17 cellular contexts compared by ENCODE assay signal in genomic region chr12:109928058-109928656, GRCh38. TPM values are rescaled to one million over a fixed set of nuclear protein-coding genes. Genes with fewer than 3 reads are reported as not detected.
DNase-seq lines count a peak whose midpoint lies in the region; ATAC-seq, FAIRE-seq and TF ChIP-seq lines count a peak whose summit lies in the region.
"Had no signal": no experiment of that assay in that cellular context is flagged by ENCODE, and none has a peak within 500 bp of the region (broad histone marks: within the 10 kb centered on the region; RNA-seq: fewer than 3 reads in every experiment).

No MANE protein-coding gene starts in this region.

- no peak overlapping the region for H3K4me3 Mint-ChIP-seq in activated T-helper 17 cell treated with anti-CD3 and anti-CD28 coated beads, Interleukin-2, amount 50 U/mL, for 72 hours
- H3K4me3 Mint-ChIP-seq: CD4-positive, alpha-beta T cell; H9; HFFc6; IgD-negative memory B cell had no signal

- 91% methylated on average over 6 of the region's 12 CpGs for WGBS in HepG2 (ENCODE audit: low lambda C conversion rate)
- 68% methylated on average over 6 of the region's 12 CpGs for whole genome bisulfite sequencing in right lobe of liver (ENCODE audit: insufficient coverage, low coverage, low lambda C conversion rate, missing lambda C conversion rate)

- no peaks in the 10 kb centered on the region for H4K20me1 ChIP-seq in HepG2 (ENCODE audit: insufficient read depth, low read length)

- H3K27me3 Mint-ChIP-seq in activated T-helper 17 cell treated with anti-CD3 and anti-CD28 coated beads, Interleukin-2, amount 50 U/mL, for 72 hours, result no peaks in the 10 kb centered on the region
- H3K27me3 Mint-ChIP-seq: CD4-positive, alpha-beta T cell; IgD-negative memory B cell had no signal

- no peaks in the 10 kb centered on the region for H3K27me3 ChIP-seq in HepG2 (ENCODE audit: control insufficient read depth in 1 of 2, insufficient read depth in 2 of 2, low read length in 2 of 2)
- H3K27me3 ChIP-seq in right lobe of liver, result no peaks in the 10 kb centered on the region
- no peaks in the 10 kb centered on the region for H3K27me3 ChIP-seq in uterus
- H3K27me3 ChIP-seq: BE2C had no signal

- in situ Hi-C loops in HepG2 (cut with HindIII; ENCODE audit: extremely low pct_ligation_motif_present, low pct_unique_long_range_greater_than_20kb), result no loop called here

- H3K4me2 ChIP-seq in HepG2 (ENCODE audit: low read depth, low read length), result no peak overlapping the region
- H3K4me2 ChIP-seq: PC-9 had no signal

- H3K4me3 ChIP-seq in HepG2 (replicated peaks in 1 of 3; ENCODE audit: insufficient read depth in 1 of 3, low read depth in 2 of 3, low read length in 3 of 3), result no peak overlapping the region
- no peak overlapping the region for H3K4me3 ChIP-seq in right lobe of liver
- H3K4me3 ChIP-seq in uterus, result no peak overlapping the region
- H3K4me3 ChIP-seq: GM23248, PC-9 had no signal

- H3K36me3 ChIP-seq in HepG2 (replicated peaks in 1 of 2; ENCODE audit: control insufficient read depth in 1 of 2, insufficient read depth in 2 of 2, low read length in 2 of 2) (peaks cover 6 to 19% of the 10 kb centered on the region in 2 experiments; a peak in 4 of 5 replicates), right lobe of liver (peaks cover 8 to 30% (median 17%) of the 10 kb centered on the region in 4 donors), uterus (no peaks in the 10 kb centered on the region)

- no TSS peak for BruUV-seq in HepG2 (replicated peaks; lab: Mats Ljungman, UMichigan)

- no peak for TF ChIP-seq RAD21 in HepG2 (CRISPR knock-in tag; IDR thresholded peaks at IDR 0.05)

- intact Hi-C loops in HepG2 (cut with micrococcal nuclease; ENCODE audit: unreplicated experiment), result loop anchor here (5.0 kb wide), 1 partner anchor 76 kb away; no protein-coding TSS in a partner anchor
- intact Hi-C loops in right lobe of liver (cut with DNase I), result no loop called here
- intact Hi-C loops in posterior vena cava (cut with DNase I), result no loop called here
- intact Hi-C loops in uterus (cut with DNase I; ENCODE audit: low total_unique reads), result no loop called here

- H3K27ac ChIP-seq in HepG2 (ENCODE audit: extremely low read length, insufficient read depth, low read length), result no peak overlapping the region
- no peak overlapping the region for H3K27ac ChIP-seq in right lobe of liver
- no peak overlapping the region for H3K27ac ChIP-seq in uterus
- H3K27ac ChIP-seq: GM23248, PC-9 had no signal

- no peak overlapping the region for H2AFZ ChIP-seq in HepG2 (ENCODE audit: low read length)
- H2AFZ ChIP-seq: GM23248, PC-9 had no signal

- H3K79me2 ChIP-seq in HepG2 (ENCODE audit: insufficient read depth, low read length), result no peaks in the 10 kb centered on the region

- CTCF ChIA-PET in HepG2 (lab: Yijun Ruan, JAX; ENCODE audit: low intra/inter-chr PET ratio, low total read pairs), result interaction anchor here (0.9 to 2.3 kb wide), 2 partner anchors 10 to 75 kb away, joined by 3 to 10 read pairs; no protein-coding TSS in a partner anchor

- TF ChIP-seq POLR2A in HepG2 (IDR thresholded peaks at IDR 0.05; ENCODE audit: insufficient read depth in 1 of 2, low read depth in 2 of 2, low read length in 2 of 2) (no peak), right lobe of liver (IDR thresholded peaks at IDR 0.05) (no peak), uterus (IDR thresholded peaks at IDR 0.05) (no peak), GM18505 (IDR thresholded peaks at IDR 0.05; ENCODE audit: borderline replicate concordance, extremely low read depth, insufficient read depth, insufficient read length) (no peak)

- no peak for FAIRE-seq in HepG2 (lab: Jason Lieb, UNC)

- H3K9me3 ChIP-seq in HepG2 (ENCODE audit: low read length) (no peaks in the 10 kb centered on the region), right lobe of liver (no peaks in the 10 kb centered on the region), uterus (no peaks in the 10 kb centered on the region)
- H3K9me3 ChIP-seq: BE2C had no signal

- peak overlapping the region; percentile 68 for H3K27ac Mint-ChIP-seq in activated T-helper 17 cell treated with anti-CD3 and anti-CD28 coated beads, Interleukin-2, amount 50 U/mL, for 72 hours
- H3K27ac Mint-ChIP-seq: CD4-positive, alpha-beta T cell had no signal

- ATAC-seq in HepG2 (no peak), right lobe of liver (no peak), GM18505 (IDR thresholded peaks at IDR 0.05; ENCODE audit: unreplicated experiment) (no peak), HG03135 (IDR thresholded peaks at IDR 0.05; ENCODE audit: unreplicated experiment) (no peak)
- ATAC-seq in activated T-helper 17 cell treated with anti-CD3 and anti-CD28 coated beads, Interleukin-2, amount 50 U/mL, for 72 hours (replicated peaks), result no peak

- no peak overlapping the region for H3K9ac ChIP-seq in HepG2 (ENCODE audit: insufficient read depth, low read depth, low read length)
- H3K9ac ChIP-seq: GM23248 had no signal

- TF ChIP-seq CTCF in HepG2 (CRISPR knock-in tag; IDR thresholded peaks at IDR 0.05) (no peak), right lobe of liver (IDR thresholded peaks at IDR 0.05) (no peak), uterus (IDR thresholded peaks at IDR 0.05) (no peak)

- H3K4me1 ChIP-seq in HepG2 (ENCODE audit: insufficient read depth, low read length) (peaks cover 25% of the 10 kb centered on the region), right lobe of liver (no peaks in the 10 kb centered on the region), uterus (no peaks in the 10 kb centered on the region)
- H3K4me1 ChIP-seq: BE2C had no signal

- POLR2A ChIA-PET in HepG2 (lab: Yijun Ruan, JAX), result no interaction called here

- peaks cover 52% of the 10 kb centered on the region for H3K36me3 Mint-ChIP-seq in activated T-helper 17 cell treated with anti-CD3 and anti-CD28 coated beads, Interleukin-2, amount 50 U/mL, for 72 hours (ENCODE audit: low read depth)

- H3K4me1 Mint-ChIP-seq in activated T-helper 17 cell treated with anti-CD3 and anti-CD28 coated beads, Interleukin-2, amount 50 U/mL, for 72 hours, result no peaks in the 10 kb centered on the region

- DNase-seq in HepG2 (ENCODE audit: low spot score) (no peak), right lobe of liver (no peak), posterior vena cava (ENCODE audit: low spot score) (peak; percentile 66), uterus (no peak)
- DNase-seq: NCI-H2029 treated with DMSO at 0.1 percent for 48 hours, NCI-H226, NCI-H748 treated with DMSO at 0.1 percent for 48 hours had no signal

- no peak for TF ChIP-seq EP300 in HepG2 (IDR thresholded peaks at IDR 0.05; ENCODE audit: low read depth in 2 of 2, low read length in 2 of 2)
- no peak for TF ChIP-seq EP300 in HepG2 (CRISPR knock-in tag; IDR thresholded peaks at IDR 0.05; ENCODE audit: borderline replicate concordance)

- no peaks in the 10 kb centered on the region for H3K9me3 Mint-ChIP-seq in activated T-helper 17 cell treated with anti-CD3 and anti-CD28 coated beads, Interleukin-2, amount 50 U/mL, for 72 hours
- H3K9me3 Mint-ChIP-seq: CD4-positive, alpha-beta T cell; H9; HFFc6; IgD-negative memory B cell had no signal

RNA-seq across cellular contexts. Expression of gene TCHP, which starts 28.1 kb away (rescaled TPM):
- total RNA-seq in HepG2 (2016; rRNA removed; fragmentation: Illumina TruSeq; extraction: Trizol), result 10.4 and 12.2 TPM in 2 replicates
- 2.5 and 2.6 TPM in 2 replicates for total RNA-seq in HepG2 (2016; cell fraction: cytosol; rRNA removed; fragmentation: Illumina TruSeq; extraction: Trizol; ENCODE audit: low read depth)
- 8.5 and 11.7 TPM in 2 replicates for total RNA-seq in HepG2 (2016; cell fraction: insoluble cytoplasmic fraction; rRNA removed; fragmentation: Illumina TruSeq; extraction: Trizol)
- total RNA-seq in HepG2 (2016; cell fraction: membrane; rRNA removed; fragmentation: Illumina TruSeq; extraction: Trizol), result 5.2 and 5.6 TPM in 2 replicates
- total RNA-seq in HepG2 (2016; cell fraction: nucleus; rRNA removed; fragmentation: Illumina TruSeq; extraction: Trizol), result 12.5 and 13.8 TPM in 2 replicates
- polyA plus RNA-seq in HepG2 (2011; rRNA removed), result 6.3 and 6.7 TPM in 2 replicates
- polyA plus RNA-seq in HepG2 (2011; cell fraction: cytosol; rRNA removed), result 4.3 and 5.7 TPM in 2 replicates
- polyA plus RNA-seq in HepG2 (2011; cell fraction: nucleus; rRNA removed), result 32.3 and 36.3 TPM in 2 replicates
- 7.6 and 9.7 TPM in 2 replicates for polyA plus RNA-seq in HepG2 (2012)
- polyA plus RNA-seq in HepG2 (2016; cell fraction: cytosol; fragmentation: Illumina TruSeq; extraction: Trizol; ENCODE audit: low read depth), result 1.2 and 1.4 TPM in 2 replicates
- polyA plus RNA-seq in HepG2 (2016; cell fraction: insoluble cytoplasmic fraction; fragmentation: Illumina TruSeq; extraction: Trizol; ENCODE audit: low read depth), result 11.8 and 12.5 TPM in 2 replicates
- 3.1 and 3.4 TPM in 2 replicates for polyA plus RNA-seq in HepG2 (2016; cell fraction: membrane; fragmentation: Illumina TruSeq; extraction: Trizol; ENCODE audit: low read depth)
- polyA plus RNA-seq in HepG2 (2016; cell fraction: nucleus; fragmentation: Illumina TruSeq; extraction: Trizol; ENCODE audit: insufficient read depth, low read depth), result 29.5 and 29.6 TPM in 2 replicates
- polyA minus RNA-seq in HepG2 (2011; rRNA and poly(A)+ RNA removed; ENCODE audit: low replicate concordance), result 5.0 and 14.9 TPM in 2 replicates
- polyA minus RNA-seq in HepG2 (2011; cell fraction: cytosol; rRNA and poly(A)+ RNA removed), result 1.4 and 1.7 TPM in 2 replicates
- polyA minus RNA-seq in HepG2 (2011; cell fraction: nucleus; rRNA and poly(A)+ RNA removed), result 11.3 and 11.8 TPM in 2 replicates
- 1 to 10 TPM; 4.9 to 8.8 (median 6.8) TPM for total RNA-seq in right lobe of liver
- 10 to 100 TPM in 1 of 2 donors, 1 to 10 TPM in 1; 9.8 to 20.2 TPM for total RNA-seq in activated T-helper 17 cell treated with anti-CD3 and anti-CD28 coated beads, Interleukin-2, amount 50 U/mL, for 72 hours
- total RNA-seq in posterior vena cava, result 10 to 100 TPM in 1 of 2 donors, 1 to 10 TPM in 1; 9.3 to 13.8 TPM
- total RNA-seq in uterus, result 10 to 100 TPM in 3 of 4 donors, 1 to 10 TPM in 1; 5.9 to 19.0 (median 12.8) TPM

RNA-seq across cellular contexts. Expression of gene GLTP, which starts 47.8 kb away (rescaled TPM):
- 12.9 and 13.0 TPM in 2 replicates for total RNA-seq in HepG2 (2016; rRNA removed; fragmentation: Illumina TruSeq; extraction: Trizol)
- total RNA-seq in HepG2 (2016; cell fraction: cytosol; rRNA removed; fragmentation: Illumina TruSeq; extraction: Trizol; ENCODE audit: low read depth), result 14.4 and 15.2 TPM in 2 replicates
- 12.4 and 12.7 TPM in 2 replicates for total RNA-seq in HepG2 (2016; cell fraction: insoluble cytoplasmic fraction; rRNA removed; fragmentation: Illumina TruSeq; extraction: Trizol)
- total RNA-seq in HepG2 (2016; cell fraction: membrane; rRNA removed; fragmentation: Illumina TruSeq; extraction: Trizol), result 34.8 and 35.0 TPM in 2 replicates
- total RNA-seq in HepG2 (2016; cell fraction: nucleus; rRNA removed; fragmentation: Illumina TruSeq; extraction: Trizol), result 4.4 and 5.2 TPM in 2 replicates
- polyA plus RNA-seq in HepG2 (2011; rRNA removed), result 10.7 and 11.5 TPM in 2 replicates
- 10.9 and 11.5 TPM in 2 replicates for polyA plus RNA-seq in HepG2 (2011; cell fraction: cytosol; rRNA removed)
- polyA plus RNA-seq in HepG2 (2011; cell fraction: nucleus; rRNA removed), result 3.4 and 4.3 TPM in 2 replicates
- 12.3 and 13.7 TPM in 2 replicates for polyA plus RNA-seq in HepG2 (2012)
- polyA plus RNA-seq in HepG2 (2016; cell fraction: cytosol; fragmentation: Illumina TruSeq; extraction: Trizol; ENCODE audit: low read depth), result 20.7 and 21.8 TPM in 2 replicates
- polyA plus RNA-seq in HepG2 (2016; cell fraction: insoluble cytoplasmic fraction; fragmentation: Illumina TruSeq; extraction: Trizol; ENCODE audit: low read depth), result 17.9 TPM in 2 replicates
- polyA plus RNA-seq in HepG2 (2016; cell fraction: membrane; fragmentation: Illumina TruSeq; extraction: Trizol; ENCODE audit: low read depth), result 36.8 and 38.1 TPM in 2 replicates
- 10.2 and 10.4 TPM in 2 replicates for polyA plus RNA-seq in HepG2 (2016; cell fraction: nucleus; fragmentation: Illumina TruSeq; extraction: Trizol; ENCODE audit: insufficient read depth, low read depth)
- 25.4 and 50.4 TPM in 2 replicates for polyA minus RNA-seq in HepG2 (2011; rRNA and poly(A)+ RNA removed; ENCODE audit: low replicate concordance)
- 16.7 and 19.5 TPM in 2 replicates for polyA minus RNA-seq in HepG2 (2011; cell fraction: cytosol; rRNA and poly(A)+ RNA removed)
- polyA minus RNA-seq in HepG2 (2011; cell fraction: nucleus; rRNA and poly(A)+ RNA removed), result 2.4 and 3.9 TPM in 2 replicates
- 10 to 100 TPM in 5 of 6 experiments, 1 to 10 TPM in 1; 9.8 to 20.8 (median 13.6) TPM for total RNA-seq in right lobe of liver
- total RNA-seq in activated T-helper 17 cell treated with anti-CD3 and anti-CD28 coated beads, Interleukin-2, amount 50 U/mL, for 72 hours, result 10 to 100 TPM; 25.7 to 26.4 TPM
- 10 to 100 TPM; 34.9 to 36.4 TPM for total RNA-seq in posterior vena cava
- 10 to 100 TPM in 3 of 4 donors, 1 to 10 TPM in 1; 8.7 to 53.9 (median 24.6) TPM for total RNA-seq in uterus
